ENCODE assay signal across 18 cellular contexts in the genomic region with DNA sequence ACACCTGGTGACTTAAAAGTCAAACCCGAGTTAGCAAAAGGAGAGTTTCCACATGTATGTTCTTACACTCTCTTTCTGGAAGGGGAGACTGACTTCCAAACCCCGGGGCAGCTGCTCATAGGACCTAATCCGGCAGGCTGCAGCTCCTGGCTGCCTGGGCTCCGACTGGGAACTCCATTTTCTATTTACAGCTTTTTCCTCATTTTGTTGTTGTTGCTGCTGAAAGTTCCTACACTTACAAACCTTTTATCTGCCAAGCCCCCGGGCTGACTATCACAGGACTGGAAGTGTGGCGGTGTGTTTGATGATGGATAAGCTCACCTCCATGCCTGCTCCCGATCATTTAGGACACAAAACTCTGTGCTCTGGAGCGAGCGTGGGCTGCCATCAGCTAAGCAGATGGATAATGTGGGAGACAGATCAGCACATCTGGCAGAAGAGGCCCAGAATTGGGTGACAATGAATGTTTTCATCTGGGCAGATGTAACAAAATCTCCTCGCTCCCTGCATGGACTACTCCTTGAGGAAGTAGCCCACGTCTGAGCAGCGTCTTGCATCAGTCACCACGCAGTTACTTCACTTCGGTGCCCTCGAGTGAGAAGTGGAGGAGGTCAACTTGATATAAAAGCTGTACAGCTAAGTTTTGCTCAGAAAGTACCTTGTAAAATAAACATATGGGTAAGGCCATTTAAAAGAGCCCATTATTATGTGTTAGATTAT.
DNase-seq lines count a peak whose midpoint lies in the region; ATAC-seq and TF ChIP-seq lines count a peak whose summit lies in the region.
"Had no signal": no experiment of that assay in that cellular context is flagged by ENCODE, and none has a peak within 500 bp of the region (broad histone marks: within the 10 kb centered on the region; RNA-seq: fewer than 3 reads in every experiment).

No MANE protein-coding gene starts in this region.

- H3K9me3 Mint-ChIP-seq in brain, result no peaks in the 10 kb centered on the region
- peaks cover 0 to 2% of the 10 kb centered on the region in 2 donors for H3K9me3 Mint-ChIP-seq in stimulated activated naive B cell treated with anti-CD40 and anti-IgM and Interleukin-4, amounts not matched to agents 10 μg/mL and 1 μg/mL and 100 μg/mL, for 72 hours
- H3K9me3 Mint-ChIP-seq: activated T-helper 2 cell treated with anti-CD3 and anti-CD28 coated beads, Interferon-gamma antibody, Interleukin-2, Interleukin-4, amounts not matched to agents 10 μg/mL and 5 μg/mL and 100 μg/mL, durations not matched to agents 14 hours and 24 hours and 36 hours; dendritic cell treated with granulocyte-macrophage colony-stimulating factor and Interleukin-4, amounts not matched to agents 40 ng/mL and 50 ng/mL, for 4 days; stimulated activated naive CD8-positive, alpha-beta T cell treated with anti-CD3 and anti-CD28 coated beads, Interleukin-15, amount 100 ng/mL, for 72 hours; T-helper 1 cell treated with Interleukin-12 subunit alpha and Interleukin-12 subunit beta and Interleukin-4 antibody, amounts not matched to agents 30 μg/mL and 1 μg/mL, for 36 hours had no signal

- H3K27ac Mint-ChIP-seq in brain, result peak overlapping the region in 3 of 5 experiments; percentile 57 to 83 (median 59)
- H3K27ac Mint-ChIP-seq in stimulated activated naive B cell treated with anti-CD40 and anti-IgM and Interleukin-4, amounts not matched to agents 10 μg/mL and 1 μg/mL and 100 μg/mL, for 72 hours, result no peak overlapping the region
- H3K27ac Mint-ChIP-seq: activated T-helper 2 cell treated with anti-CD3 and anti-CD28 coated beads, Interferon-gamma antibody, Interleukin-2, Interleukin-4, amounts not matched to agents 10 μg/mL and 5 μg/mL and 100 μg/mL, durations not matched to agents 14 hours and 24 hours and 36 hours; stimulated activated naive CD8-positive, alpha-beta T cell treated with anti-CD3 and anti-CD28 coated beads, Interleukin-15, amount 100 ng/mL, for 72 hours; T-helper 1 cell treated with Interleukin-12 subunit alpha and Interleukin-12 subunit beta and Interleukin-4 antibody, amounts not matched to agents 30 μg/mL and 1 μg/mL, for 36 hours had no signal

- H3K4me1 ChIP-seq in left lung (peaks cover 9 to 48% of the 10 kb centered on the region in 2 donors), thyroid gland (peaks cover 36 to 50% of the 10 kb centered on the region in 2 donors)

- H3K9me3 ChIP-seq in left lung (no peaks in the 10 kb centered on the region), thyroid gland (no peaks in the 10 kb centered on the region)
- H3K9me3 ChIP-seq: Caco-2 had no signal

- H3K27ac ChIP-seq in left lung (peak overlapping the region in 1 of 2 donors; percentile 89), thyroid gland (peak overlapping the region; percentile 62 to 82 (median 72))
- H3K27ac ChIP-seq: 22Rv1 had no signal

- H3K4me1 Mint-ChIP-seq in brain, result peaks cover 75% of the 10 kb centered on the region
- peaks cover 6 to 24% of the 10 kb centered on the region in 2 donors for H3K4me1 Mint-ChIP-seq in stimulated activated naive B cell treated with anti-CD40 and anti-IgM and Interleukin-4, amounts not matched to agents 10 μg/mL and 1 μg/mL and 100 μg/mL, for 72 hours

- TF ChIP-seq POLR2A in thyroid gland (IDR thresholded peaks at IDR 0.05), result no peak

- no peak overlapping the region for H3K4me3 ChIP-seq in left lung
- H3K4me3 ChIP-seq in thyroid gland (replicated peaks in 1 of 3), result no peak overlapping the region

- H3K36me3 ChIP-seq in left lung (no peaks in the 10 kb centered on the region), thyroid gland (no peaks in the 10 kb centered on the region)

- WGBS in thyroid gland, 2 donors, result 56 to 57% methylated on average over 15 of the region's 15 CpGs

- DNase-seq in SIG-M5 treated with dmso at 0.1 percent for 504 hours (lab: John Stamatoyannopoulos, UW; ENCODE audit: unreplicated experiment) (peak; percentile 84), SIG-M5 (lab: John Stamatoyannopoulos, UW) (no peak), left lung (peak in 1 of 2 donors; percentile 70), thyroid gland (peak; percentile 75)
- no peak for DNase-seq in stimulated activated naive B cell treated with anti-CD40 and anti-IgM and Interleukin-4, amounts not matched to agents 10 μg/mL and 1 μg/mL and 100 μg/mL, for 72 hours
- DNase-seq: anterior cingulate cortex; Caco-2; islet precursor cell; NCI-H1048; NCI-H2227 treated with DMSO at 0.1 percent for 48 hours; stimulated activated naive CD8-positive, alpha-beta T cell treated with anti-CD3 and anti-CD28 coated beads, Interleukin-15, amount 100 ng/mL, for 72 hours had no signal

- peak; percentile 73 for ATAC-seq in left lung
- ATAC-seq in GM19467 (IDR thresholded peaks at IDR 0.05; ENCODE audit: unreplicated experiment), result no peak
- ATAC-seq in GM21737 (IDR thresholded peaks at IDR 0.05; ENCODE audit: unreplicated experiment), result no peak
- no peak for ATAC-seq in stimulated activated naive B cell treated with anti-CD40 and anti-IgM and Interleukin-4, amounts not matched to agents 10 μg/mL and 1 μg/mL and 100 μg/mL, for 72 hours (replicated peaks)
- ATAC-seq: stimulated activated naive CD8-positive, alpha-beta T cell treated with anti-CD3 and anti-CD28 coated beads, Interleukin-15, amount 100 ng/mL, for 72 hours had no signal

- no peaks in the 10 kb centered on the region for H3K36me3 Mint-ChIP-seq in brain
- no peaks in the 10 kb centered on the region for H3K36me3 Mint-ChIP-seq in stimulated activated naive B cell treated with anti-CD40 and anti-IgM and Interleukin-4, amounts not matched to agents 10 μg/mL and 1 μg/mL and 100 μg/mL, for 72 hours

- no peak for TF ChIP-seq CTCF in brain (conservative IDR thresholded peaks at IDR 0.05)
- TF ChIP-seq CTCF in left lung (IDR thresholded peaks at IDR 0.05), result no peak
- no peak for TF ChIP-seq CTCF in thyroid gland (IDR thresholded peaks at IDR 0.05)

- intact Hi-C loops in left lung (cut with DNase I) (no loop called here), thyroid gland (cut with DNase I) (no loop called here)

- H3K4me3 Mint-ChIP-seq in brain, result peak overlapping the region in 1 of 5 experiments; percentile 14
- no peak overlapping the region for H3K4me3 Mint-ChIP-seq in stimulated activated naive B cell treated with anti-CD40 and anti-IgM and Interleukin-4, amounts not matched to agents 10 μg/mL and 1 μg/mL and 100 μg/mL, for 72 hours
- H3K4me3 Mint-ChIP-seq: dendritic cell treated with granulocyte-macrophage colony-stimulating factor and Interleukin-4, amounts not matched to agents 40 ng/mL and 50 ng/mL, for 4 days; stimulated activated naive CD8-positive, alpha-beta T cell treated with anti-CD3 and anti-CD28 coated beads, Interleukin-15, amount 100 ng/mL, for 72 hours; T-helper 1 cell treated with Interleukin-12 subunit alpha and Interleukin-12 subunit beta and Interleukin-4 antibody, amounts not matched to agents 30 μg/mL and 1 μg/mL, for 36 hours had no signal

- H3K27me3 ChIP-seq in left lung (no peaks in the 10 kb centered on the region), thyroid gland (no peaks in the 10 kb centered on the region)

- no peaks in the 10 kb centered on the region for H3K27me3 Mint-ChIP-seq in brain
- peaks cover 7 to 14% of the 10 kb centered on the region in 2 donors for H3K27me3 Mint-ChIP-seq in stimulated activated naive B cell treated with anti-CD40 and anti-IgM and Interleukin-4, amounts not matched to agents 10 μg/mL and 1 μg/mL and 100 μg/mL, for 72 hours
- H3K27me3 Mint-ChIP-seq: stimulated activated naive CD8-positive, alpha-beta T cell treated with anti-CD3 and anti-CD28 coated beads, Interleukin-15, amount 100 ng/mL, for 72 hours had no signal

Comparison
In these comparisons a context has a peak if more than half of its experiments do, and no peak if none do; other contexts are left out.
1. DNase-seq: peak in SIG-M5 treated with dmso at 0.1 percent for 504 hours (single experiment) and thyroid gland (2 of 2); none in SIG-M5 (single experiment) and stimulated activated naive B cell treated with anti-CD40 and anti-IgM and Interleukin-4, amounts not matched to agents 10 μg/mL and 1 μg/mL and 100 μg/mL, for 72 hours (single experiment).